9 cellular contexts compared by ENCODE assay signal in genomic region chr3:176347424-176348146, GRCh38.
"Had no signal": no experiment of that assay in that cellular context is flagged by ENCODE, and none has a peak within 500 bp of the region (broad histone marks: within the 10 kb centered on the region; RNA-seq: fewer than 3 reads in every experiment).

No MANE protein-coding gene starts in this region.

- H2AFZ ChIP-seq: GM23248 had no signal

- FAIRE-seq: HTR-8/SVneo had no signal

- H3K4me2 ChIP-seq: KMS-11 had no signal

- H3K9ac ChIP-seq: GM23248, KMS-11 had no signal

- H3K4me3 ChIP-seq: GM23248 had no signal

- H3K27ac ChIP-seq: GM23248, HL-60, KMS-11 had no signal

- DNase-seq: GM23248, GOT3, H7, HCEC 1CT, IMR-90, KBM-7 had no signal
